12 cellular contexts compared by ENCODE assay signal in the genomic region with DNA sequence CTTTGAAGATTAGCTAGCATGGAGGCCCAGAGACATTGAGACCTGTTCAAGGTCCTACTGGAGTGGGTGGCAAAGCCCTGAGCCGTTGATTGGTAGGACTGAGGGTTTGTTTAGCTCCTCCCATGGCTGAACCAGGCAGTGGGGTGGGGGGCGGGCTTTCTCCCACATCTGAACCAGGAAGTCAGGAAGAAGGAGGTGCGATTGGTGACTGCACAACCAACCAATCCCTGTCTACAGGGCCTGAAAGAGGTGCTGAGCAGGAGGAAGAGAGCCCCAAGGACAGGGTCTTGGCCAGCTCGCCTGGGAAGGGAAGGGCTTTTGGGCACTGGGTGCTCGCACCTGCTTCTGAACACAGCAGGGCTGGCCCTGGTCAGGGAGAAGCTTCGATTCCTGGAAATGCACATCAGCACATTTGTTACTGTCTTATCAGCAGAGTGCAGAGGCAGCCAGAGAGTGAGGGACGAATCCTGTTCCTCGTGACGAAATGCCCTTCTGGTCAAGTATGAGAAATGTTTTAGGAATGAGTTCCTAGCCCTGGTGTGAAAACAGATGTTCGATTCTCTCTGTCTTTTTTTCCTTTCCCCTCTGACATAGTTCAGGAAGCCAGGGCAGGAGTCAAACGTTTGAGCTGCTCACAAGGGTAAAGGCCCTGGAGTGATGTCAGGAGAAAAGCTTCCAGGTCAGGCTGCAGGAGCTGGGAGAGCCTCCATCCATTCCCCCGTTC.
DNase-seq lines count a peak whose midpoint lies in the region; ATAC-seq, FAIRE-seq and TF ChIP-seq lines count a peak whose summit lies in the region.
"Had no signal": no experiment of that assay in that cellular context is flagged by ENCODE, and none has a peak within 500 bp of the region (broad histone marks: within the 10 kb centered on the region; RNA-seq: fewer than 3 reads in every experiment).

No MANE protein-coding gene starts in this region.

- TF ChIP-seq CTCF in HCT116 (IDR thresholded peaks at IDR 0.05 in 2 of 3, conservative IDR thresholded peaks at IDR 0.05 in 1 of 3; ENCODE audit: borderline replicate concordance in 1 of 3, insufficient read depth in 1 of 3, low read depth in 2 of 3, low read length in 2 of 3), result no peak
- peak in 4 of 6 experiments; percentile 12 to 35 (median 16) for TF ChIP-seq CTCF in adrenal gland (IDR thresholded peaks at IDR 0.05)
- TF ChIP-seq CTCF in osteocyte (IDR thresholded peaks at IDR 0.05), result no peak

- peak overlapping the region; percentile 52 for H2AFZ ChIP-seq in HCT116 (ENCODE audit: low read depth, low read length, poor library complexity, severe bottlenecking)

- H3K27me3 Mint-ChIP-seq in osteocyte (ENCODE audit: unreplicated experiment), result peaks cover 9% of the 10 kb centered on the region
- H3K27me3 Mint-ChIP-seq: activated CD4-positive, alpha-beta memory T cell treated with anti-CD3 and anti-CD28 coated beads for 36 hours had no signal

- H3K9me3 ChIP-seq in HCT116 (ENCODE audit: control insufficient read depth in 1 of 2, insufficient read depth in 1 of 2, low read depth in 1 of 2, low read length in 2 of 2), result no peaks in the 10 kb centered on the region
- H3K9me3 ChIP-seq in adrenal gland (replicated peaks in 1 of 3), result no peaks in the 10 kb centered on the region
- no peaks in the 10 kb centered on the region for H3K9me3 ChIP-seq in small intestine (ENCODE audit: control insufficient read depth, low read depth)

- H3K9ac ChIP-seq in HCT116 (ENCODE audit: low read length), result no peak overlapping the region

- H3K9me3 Mint-ChIP-seq in osteocyte (ENCODE audit: unreplicated experiment), result no peaks in the 10 kb centered on the region
- H3K9me3 Mint-ChIP-seq: activated CD4-positive, alpha-beta memory T cell treated with anti-CD3 and anti-CD28 coated beads for 36 hours had no signal

- RAD21 ChIA-PET in HCT116 (lab: Charles Lee; ENCODE audit: low non-redundant PET in 1 of 2, low total read pairs in 2 of 2, uncharacterized antibody in 2 of 2, unreplicated experiment in 2 of 2), result interaction anchor here in 1 of 2 experiments (0.6 kb wide), 1 partner anchor 20 kb away, joined by 4 read pairs; no protein-coding TSS in a partner anchor

- H3K27ac ChIP-seq in HCT116 (ENCODE audit: low read depth, low read length), result no peak overlapping the region; the same call in 1 of the 2 replicates
- peak overlapping the region; percentile 11 to 91 (median 73) for H3K27ac ChIP-seq in adrenal gland
- H3K27ac ChIP-seq in small intestine (ENCODE audit: low read depth in 1 of 2, low read length in 1 of 2), result no peak overlapping the region
- H3K27ac ChIP-seq: dorsolateral prefrontal cortex, RWPE1 had no signal

- H3K4me2 ChIP-seq in HCT116 (ENCODE audit: low read length), result 0 out of 2 replicates have a peak overlapping the region, but pooled peaks have one; percentile 24

- no peak for TF ChIP-seq RAD21 in HCT116 (IDR thresholded peaks at IDR 0.05; ENCODE audit: low read depth)

- no peak overlapping the region for H3K4me3 Mint-ChIP-seq in osteocyte (ENCODE audit: unreplicated experiment)
- H3K4me3 Mint-ChIP-seq: activated CD4-positive, alpha-beta memory T cell treated with anti-CD3 and anti-CD28 coated beads for 36 hours had no signal

- intact Hi-C loops in HCT116 (cut with micrococcal nuclease) (no loop called here), adrenal gland (cut with DNase I) (no loop called here), left ventricle myocardium superior (cut with micrococcal nuclease) (no loop called here)

- no TSS peak for BruUV-seq in HCT116 (replicated peaks; lab: Mats Ljungman, UMichigan)

- H3K36me3 ChIP-seq in HCT116 (ENCODE audit: control insufficient read depth in 1 of 2, insufficient read depth in 2 of 2, low read length in 2 of 2) (no peaks in the 10 kb centered on the region), adrenal gland (replicated peaks in 1 of 2) (no peaks in the 10 kb centered on the region), small intestine (ENCODE audit: control insufficient read depth in 2 of 2, insufficient read depth in 2 of 2, low read length in 2 of 2) (no peaks in the 10 kb centered on the region)

- POLR2A ChIA-PET in HCT116 (lab: Charles Lee), result interaction anchor here (0.7 to 0.9 kb wide), 2 partner anchors 13 to 14 kb away, joined by 3 read pairs; no protein-coding TSS in a partner anchor

- no peaks in the 10 kb centered on the region for H3K36me3 Mint-ChIP-seq in osteocyte (ENCODE audit: unreplicated experiment)
- H3K36me3 Mint-ChIP-seq: activated CD4-positive, alpha-beta memory T cell treated with anti-CD3 and anti-CD28 coated beads for 36 hours had no signal

- WGBS in adrenal gland, 4 donors, result 15 to 25% (median 22%) methylated on average over 10 to 12 of the region's 12 CpGs
- WGBS in small intestine, 3 donors, result 43 to 55% (median 46%) methylated on average over 12 of the region's 12 CpGs

- no peak for FAIRE-seq in small intestine (lab: Jason Lieb, UNC)

- no peaks in the 10 kb centered on the region for H3K9me2 ChIP-seq in HCT116 (ENCODE audit: insufficient read depth)

- H3K27ac Mint-ChIP-seq in osteocyte (ENCODE audit: unreplicated experiment), result no peak overlapping the region
- H3K27ac Mint-ChIP-seq: activated CD4-positive, alpha-beta memory T cell treated with anti-CD3 and anti-CD28 coated beads for 36 hours had no signal

- ATAC-seq in HCT116 (peak; percentile 92), left ventricle myocardium superior (peak; percentile 95), GM19324 (IDR thresholded peaks at IDR 0.05; ENCODE audit: low FRiP score, unreplicated experiment) (no peak)

- CTCF ChIA-PET in HCT116 (lab: Charles Lee), result interaction anchor here (0.6 kb wide), 1 partner anchor 31 kb away, joined by 3 read pairs; no protein-coding TSS in a partner anchor

- DNase-seq in HCT116 (ENCODE audit: low read depth, low spot score) (peak; percentile 15), adrenal gland (peak; percentile 70 to 97 (median 93)), left ventricle myocardium superior (peak; percentile 55), small intestine (peak; percentile 40), osteocyte (ENCODE audit: extremely low spot score, unreplicated experiment) (no peak), activated gamma-delta T cell (lab: John Stamatoyannopoulos, UW) (no peak)
- no peak for DNase-seq in activated CD8-positive, alpha-beta memory T cell treated with anti-CD3 and anti-CD28 coated beads for 24 hours
- DNase-seq: activated CD4-positive, alpha-beta memory T cell treated with anti-CD3 and anti-CD28 coated beads for 36 hours; dorsolateral prefrontal cortex; Karpas-422 had no signal

- no peaks in the 10 kb centered on the region for H3K79me2 ChIP-seq in HCT116 (ENCODE audit: insufficient read depth, low read length)

- H3K27me3 ChIP-seq in HCT116 (ENCODE audit: insufficient read depth, low read length) (no peaks in the 10 kb centered on the region), adrenal gland (no peaks in the 10 kb centered on the region), small intestine (ENCODE audit: control insufficient read depth in 2 of 2, insufficient read depth in 2 of 2, low read length in 2 of 2) (no peaks in the 10 kb centered on the region)
- H3K27me3 ChIP-seq: dorsolateral prefrontal cortex had no signal

- peaks cover 8% of the 10 kb centered on the region for H3K4me1 Mint-ChIP-seq in osteocyte (ENCODE audit: unreplicated experiment)

- no peak overlapping the region for H3K4me3 ChIP-seq in HCT116 (replicated peaks in 1 of 2; ENCODE audit: low read depth in 1 of 2, low read length in 2 of 2)
- no peak overlapping the region for H3K4me3 ChIP-seq in adrenal gland
- no peak overlapping the region for H3K4me3 ChIP-seq in small intestine (ENCODE audit: low read depth in 1 of 2, low read length in 2 of 2)
- H3K4me3 ChIP-seq: dorsolateral prefrontal cortex had no signal

- H4K20me1 ChIP-seq in HCT116 (ENCODE audit: insufficient read depth), result no peaks in the 10 kb centered on the region

- TF ChIP-seq POLR2A in HCT116 (IDR thresholded peaks at IDR 0.05; ENCODE audit: borderline replicate concordance, extremely low read depth, insufficient read depth, insufficient read length) (no peak), adrenal gland (IDR thresholded peaks at IDR 0.05) (peak in 1 of 2 donors; percentile 47)

- H3K4me1 ChIP-seq in HCT116 (ENCODE audit: control insufficient read depth in 1 of 2, insufficient read depth in 2 of 2, low read length in 2 of 2), result peaks cover 8 to 10% of the 10 kb centered on the region in 2 experiments; a peak in 3 of 4 replicates
- H3K4me1 ChIP-seq in adrenal gland (replicated peaks in 1 of 2), result peaks cover 12 to 13% of the 10 kb centered on the region in 2 donors
- no peaks in the 10 kb centered on the region for H3K4me1 ChIP-seq in small intestine (ENCODE audit: control insufficient read depth in 2 of 2, insufficient read depth in 1 of 2, low read depth in 1 of 2, low read length in 1 of 2)

TF ChIP-seq in HCT116, 20 proteins besides CTCF, POLR2A, EP300 and RAD21:
- TF ChIP-seq ELF1 (IDR thresholded peaks at IDR 0.05; ENCODE audit: borderline replicate concordance, low read depth) (peak; percentile 15; the same call in 1 of the 2 replicates), FOSL1 (IDR thresholded peaks at IDR 0.05; ENCODE audit: low read depth) (no peak)

Comparison
In these comparisons a context has a peak if more than half of its experiments do, and no peak if none do; other contexts are left out.
1. DNase-seq: peak in HCT116 (single experiment), adrenal gland (7 of 7), left ventricle myocardium superior (single experiment) and small intestine (single experiment); none in osteocyte (single experiment), activated CD8-positive, alpha-beta memory T cell treated with anti-CD3 and anti-CD28 coated beads for 24 hours (single experiment) and activated gamma-delta T cell (single experiment).
2. H3K27ac ChIP-seq: peak in adrenal gland (5 of 5); none in HCT116 (single experiment) and small intestine (0 of 2).
3. CTCF ChIP-seq: peak in adrenal gland (4 of 6); none in HCT116 (0 of 3) and osteocyte (single experiment).